Comparison of ENCODE assay signal across 8 cellular contexts in the genomic region with DNA sequence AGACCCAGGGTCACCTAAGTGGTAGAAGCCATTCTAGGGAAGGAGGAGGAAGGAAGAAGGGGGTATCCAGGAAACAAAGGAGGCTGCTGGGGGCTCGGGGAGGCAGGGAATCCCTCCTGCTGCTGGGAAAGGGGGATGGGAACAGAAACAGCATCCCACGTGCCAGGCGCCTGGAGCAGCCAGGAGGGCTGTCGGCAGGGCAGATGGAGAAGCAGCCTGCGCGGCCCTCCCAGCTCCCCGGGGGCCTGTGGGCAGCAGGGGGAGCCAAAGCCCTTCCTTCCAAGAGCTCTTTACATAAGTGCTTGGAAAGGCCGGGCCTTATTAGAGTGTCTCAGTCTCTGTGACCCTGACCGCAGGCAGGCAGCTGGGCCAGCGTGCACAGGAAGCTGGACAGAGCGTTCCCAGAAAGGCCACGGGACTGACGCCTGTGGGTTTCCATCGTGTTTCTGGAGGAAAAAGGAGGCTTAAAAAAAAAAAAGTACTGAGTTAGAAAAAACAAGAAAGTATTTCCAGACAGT. TPM values are rescaled to one million over a fixed set of nuclear protein-coding genes. Genes with fewer than 3 reads are reported as not detected.
DNase-seq lines count a peak whose midpoint lies in the region; ATAC-seq and TF ChIP-seq lines count a peak whose summit lies in the region.

No MANE protein-coding gene starts in this region.

- H3K4me3 ChIP-seq in CD8-positive, alpha-beta T cell (ENCODE audit: low read depth, low read length) = no peak overlapping the region
- H3K4me3 ChIP-seq in liver (ENCODE audit: low read depth in 1 of 3, low read length in 3 of 3) = no peak overlapping the region

- H3K4me3 Mint-ChIP-seq in CD8-positive, alpha-beta T cell = no peak overlapping the region
- no peak overlapping the region for H3K4me3 Mint-ChIP-seq in dendritic cell treated with granulocyte-macrophage colony-stimulating factor and Interleukin-4, amounts not matched to agents 40 ng/mL and 50 ng/mL, for 4 days

- H3K9me3 ChIP-seq in CD8-positive, alpha-beta T cell (ENCODE audit: low read length) = no peaks in the 10 kb centered on the region
- no peaks in the 10 kb centered on the region for H3K9me3 ChIP-seq in liver (ENCODE audit: control insufficient read depth in 4 of 4, low read length in 3 of 4)

- CTCF ChIA-PET in CD8-positive, alpha-beta T cell (lab: Charles Lee) = interaction anchor here (0.6 to 20.4 kb wide), 22 partner anchors 8 to 363 kb away, joined by 3 to 328 read pairs (median 5); a partner anchor contains a TSS

- intact Hi-C loops in CD8-positive, alpha-beta T cell (cut with DNase I, micrococcal nuclease) = loop anchor here (1.0 to 5.0 kb wide), 4 partner anchors 13 to 371 kb away; no protein-coding TSS in a partner anchor
- intact Hi-C loops in dendritic cell treated with granulocyte-macrophage colony-stimulating factor and Interleukin-4, amounts not matched to agents 40 ng/mL and 50 ng/mL, for 4 days (cut with micrococcal nuclease) = loop anchor here (1.0 kb wide), 1 partner anchor 13 kb away; no protein-coding TSS in a partner anchor

- peak; percentile 98 for ATAC-seq in CD8-positive, alpha-beta T cell
- no peak for ATAC-seq in GM19467 (IDR thresholded peaks at IDR 0.05; ENCODE audit: unreplicated experiment)

- no peaks in the 10 kb centered on the region for H3K27me3 Mint-ChIP-seq in CD8-positive, alpha-beta T cell (ENCODE audit: low read depth)
- H3K27me3 Mint-ChIP-seq in dendritic cell treated with granulocyte-macrophage colony-stimulating factor and Interleukin-4, amounts not matched to agents 40 ng/mL and 50 ng/mL, for 4 days = peaks cover 9% of the 10 kb centered on the region

- no peaks in the 10 kb centered on the region for H3K36me3 Mint-ChIP-seq in CD8-positive, alpha-beta T cell
- no peaks in the 10 kb centered on the region for H3K36me3 Mint-ChIP-seq in dendritic cell treated with granulocyte-macrophage colony-stimulating factor and Interleukin-4, amounts not matched to agents 40 ng/mL and 50 ng/mL, for 4 days (ENCODE audit: low read depth)

- POLR2A ChIA-PET in CD8-positive, alpha-beta T cell (lab: Charles Lee) = interaction anchor here (0.7 to 1.4 kb wide), 5 partner anchors 9 to 44 kb away, joined by 3 to 6 read pairs (median 3); no protein-coding TSS in a partner anchor

- TF ChIP-seq CTCF in CD8-positive, alpha-beta T cell (IDR thresholded peaks at IDR 0.05) = peak; percentile 89
- peak; percentile 61 for TF ChIP-seq CTCF in liver (IDR thresholded peaks at IDR 0.05; ENCODE audit: low read depth, low read length, missing input control)

- peak; percentile 78 to 82 for TF ChIP-seq RAD21 in liver (IDR thresholded peaks at IDR 0.05)

- no peaks in the 10 kb centered on the region for H3K27me3 ChIP-seq in CD8-positive, alpha-beta T cell (ENCODE audit: insufficient read depth, low read length)
- H3K27me3 ChIP-seq in liver (ENCODE audit: control insufficient read depth in 4 of 4, insufficient read depth in 4 of 4, low read length in 3 of 4) = no peaks in the 10 kb centered on the region

- H3K4me1 Mint-ChIP-seq in CD8-positive, alpha-beta T cell (ENCODE audit: low read depth) = peaks cover 4% of the 10 kb centered on the region
- peaks cover 13% of the 10 kb centered on the region for H3K4me1 Mint-ChIP-seq in dendritic cell treated with granulocyte-macrophage colony-stimulating factor and Interleukin-4, amounts not matched to agents 40 ng/mL and 50 ng/mL, for 4 days (ENCODE audit: low read depth)

- 40% methylated on average over 14 of the region's 14 CpGs for WGBS in liver

- peak overlapping the region; percentile 89 for H3K27ac Mint-ChIP-seq in CD8-positive, alpha-beta T cell
- peak overlapping the region; percentile 64 for H3K27ac Mint-ChIP-seq in dendritic cell treated with granulocyte-macrophage colony-stimulating factor and Interleukin-4, amounts not matched to agents 40 ng/mL and 50 ng/mL, for 4 days

- no peak overlapping the region for H3K27ac ChIP-seq in CD8-positive, alpha-beta T cell (ENCODE audit: low read depth, low read length)
- H3K27ac ChIP-seq in liver (ENCODE audit: low read depth in 1 of 2, low read length in 2 of 2) = peak overlapping the region; percentile 72 to 82

- no peak overlapping the region for H3K9ac ChIP-seq in liver (ENCODE audit: low read depth in 1 of 2, low read length in 2 of 2)

- H3K4me1 ChIP-seq in CD8-positive, alpha-beta T cell (ENCODE audit: insufficient read depth, low read length) = peaks cover 3% of the 10 kb centered on the region
- H3K4me1 ChIP-seq in liver (ENCODE audit: control insufficient read depth in 4 of 4, insufficient read depth in 4 of 4, low read length in 3 of 4) = no peaks in the 10 kb centered on the region

- peak; percentile 53 to 87 (median 77) for DNase-seq in CD8-positive, alpha-beta T cell
- DNase-seq in HCEC 1CT (peak; percentile 93), NCI-H526 (lab: John Stamatoyannopoulos, UW) (peak; percentile 65 to 89)
- DNase-seq in activated CD4-positive, alpha-beta T cell treated with anti-CD3 and anti-CD28 coated beads, Interleukin-2, amount 50 U/mL, for 48 hours = peak; percentile 69 to 76
- DNase-seq in stimulated activated CD4-positive, alpha-beta T cell treated with anti-CD3 and anti-CD28 coated beads, Interleukin-2, amount 100 ng/mL, for 4 hours (ENCODE audit: low read depth) = peak; percentile 48

- H3K9me3 Mint-ChIP-seq in CD8-positive, alpha-beta T cell = no peaks in the 10 kb centered on the region
- H3K9me3 Mint-ChIP-seq in dendritic cell treated with granulocyte-macrophage colony-stimulating factor and Interleukin-4, amounts not matched to agents 40 ng/mL and 50 ng/mL, for 4 days = no peaks in the 10 kb centered on the region

- no peaks in the 10 kb centered on the region for H3K36me3 ChIP-seq in CD8-positive, alpha-beta T cell (ENCODE audit: insufficient read depth, low read length)
- H3K36me3 ChIP-seq in liver (ENCODE audit: control insufficient read depth in 4 of 4, insufficient read depth in 3 of 4, low read depth in 1 of 4, low read length in 3 of 4) = no peaks in the 10 kb centered on the region

TF ChIP-seq in liver, 16 proteins besides CTCF, POLR2A, EP300 and RAD21:
- TF ChIP-seq RXRA (IDR thresholded peaks at IDR 0.05) (peak; percentile 46 to 55), NR2F2 (IDR thresholded peaks at IDR 0.05) (peak; percentile 94), SP1 (IDR thresholded peaks at IDR 0.05) (peak; percentile 78), GABPA (IDR thresholded peaks at IDR 0.05 in 1 of 2, conservative IDR thresholded peaks at IDR 0.05 in 1 of 2) (no peak)
- TF ChIP-seq, protein P1, sequence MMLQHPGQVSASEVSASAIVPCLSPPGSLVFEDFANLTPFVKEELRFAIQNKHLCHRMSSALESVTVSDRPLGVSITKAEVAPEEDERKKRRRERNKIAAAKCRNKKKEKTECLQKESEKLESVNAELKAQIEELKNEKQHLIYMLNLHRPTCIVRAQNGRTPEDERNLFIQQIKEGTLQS (IDR thresholded peaks at IDR 0.05) = no peak
TF ChIP-seq in liver: peak in this region for 3.

RNA-seq across cellular contexts. Expression of a gene that starts 24.8 kb away (rescaled TPM):
- 1 to 10 TPM; 1.1 to 2.2 TPM for total RNA-seq in CD8-positive, alpha-beta T cell
- 1 to 10 TPM; 1.4 to 2.0 TPM for total RNA-seq in liver
- under 1 TPM in 1 of 2 donors, not detected in 1; 0.67 TPM for polyA plus RNA-seq in liver

RNA-seq across cellular contexts. Expression of a gene that starts 41.0 kb away (rescaled TPM):
- total RNA-seq in CD8-positive, alpha-beta T cell = 1 to 10 TPM; 2.5 to 4.8 TPM
- total RNA-seq in liver = 1 to 10 TPM; 5.6 to 7.1 TPM
- 1 to 10 TPM; 5.4 to 9.4 TPM for polyA plus RNA-seq in liver

RNA-seq across cellular contexts. Expression of a gene that starts 43.4 kb away (rescaled TPM):
- 10 to 100 TPM; 29.2 to 29.6 TPM for total RNA-seq in CD8-positive, alpha-beta T cell
- 10 to 100 TPM; 12.4 to 15.2 TPM for total RNA-seq in liver
- polyA plus RNA-seq in liver = 1 to 10 TPM; 8.2 to 9.2 TPM
